In the genomic region with DNA sequence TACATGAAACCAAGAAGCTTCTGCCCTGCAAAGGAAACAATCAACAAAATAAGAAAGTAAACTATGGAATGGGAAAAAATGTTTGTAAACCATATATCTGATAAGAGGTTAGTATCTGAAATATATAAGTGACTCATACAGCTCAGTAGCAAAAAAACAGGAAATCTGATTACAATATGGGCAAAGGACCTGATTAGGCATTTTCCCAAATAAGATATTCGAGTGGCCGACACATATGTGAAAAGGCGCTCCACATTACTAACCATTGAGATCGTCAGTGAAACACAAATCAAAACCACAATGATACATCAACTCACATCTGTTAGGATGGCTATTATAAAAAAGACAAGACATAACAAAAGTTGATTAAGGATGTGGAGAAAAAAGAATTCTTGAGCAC, we compare ENCODE assay signal across 27 cellular contexts.
DNase-seq lines count a peak whose midpoint lies in the region; ATAC-seq, FAIRE-seq and TF ChIP-seq lines count a peak whose summit lies in the region.
"Had no signal": no experiment of that assay in that cellular context is flagged by ENCODE, and none has a peak within 500 bp of the region (broad histone marks: within the 10 kb centered on the region; RNA-seq: fewer than 3 reads in every experiment).

No MANE protein-coding gene starts in this region.

- no peak overlapping the region for H3K27ac Mint-ChIP-seq in astrocyte (ENCODE audit: unreplicated experiment)
- H3K27ac Mint-ChIP-seq: activated B cell treated with CpG ODN at 0.5 μM for 24 hours; activated naive CD4-positive, alpha-beta T cell treated with anti-CD3 and anti-CD28 coated beads, Interleukin-2, amount 10 ng/mL, durations not matched to agents 7 days and 5 days; naive B cell; stimulated activated naive B cell treated with anti-CD40 and anti-IgM and Interleukin-4, amounts not matched to agents 10 μg/mL and 1 μg/mL and 100 μg/mL, for 72 hours had no signal

- H3K4me2 ChIP-seq in astrocyte (ENCODE audit: low read length), result no peak overlapping the region
- H3K4me2 ChIP-seq: BLaER1, hepatocyte had no signal

- ATAC-seq in right cardiac atrium, result no peak
- ATAC-seq: stimulated activated naive B cell treated with anti-CD40 and anti-IgM and Interleukin-4, amounts not matched to agents 10 μg/mL and 1 μg/mL and 100 μg/mL, for 72 hours had no signal

- TF ChIP-seq CTCF in astrocyte (IDR thresholded peaks at IDR 0.05; ENCODE audit: insufficient read depth, low read depth, low read length), result no peak
- TF ChIP-seq CTCF in fibroblast of the aortic adventitia (IDR thresholded peaks at IDR 0.05; ENCODE audit: insufficient read depth, low read length), result no peak

- H3K4me3 Mint-ChIP-seq in astrocyte (ENCODE audit: unreplicated experiment), result no peak overlapping the region
- H3K4me3 Mint-ChIP-seq: activated B cell treated with CpG ODN at 0.5 μM for 24 hours; activated naive CD4-positive, alpha-beta T cell treated with anti-CD3 and anti-CD28 coated beads, Interleukin-2, amount 10 ng/mL, durations not matched to agents 7 days and 5 days; naive B cell; stimulated activated naive B cell treated with anti-CD40 and anti-IgM and Interleukin-4, amounts not matched to agents 10 μg/mL and 1 μg/mL and 100 μg/mL, for 72 hours had no signal

- H3K9me3 Mint-ChIP-seq in astrocyte (ENCODE audit: unreplicated experiment), result no peaks in the 10 kb centered on the region
- H3K9me3 Mint-ChIP-seq: activated naive CD4-positive, alpha-beta T cell treated with anti-CD3 and anti-CD28 coated beads, Interleukin-2, amount 10 ng/mL, durations not matched to agents 7 days and 5 days had no signal

- H3K4me1 ChIP-seq in astrocyte (ENCODE audit: insufficient read depth, low read length) (peaks cover 6% of the 10 kb centered on the region), right cardiac atrium (ENCODE audit: control insufficient read depth, insufficient read depth, low read length) (no peaks in the 10 kb centered on the region)
- H3K4me1 ChIP-seq: BLaER1, suprapubic skin had no signal

- no peaks in the 10 kb centered on the region for H3K9me3 ChIP-seq in astrocyte (ENCODE audit: insufficient read depth, low read depth, low read length)
- no peaks in the 10 kb centered on the region for H3K9me3 ChIP-seq in right cardiac atrium (ENCODE audit: control insufficient read depth, low read length)
- H3K9me3 ChIP-seq: BLaER1 had no signal

- WGBS in right cardiac atrium, result 84% methylated on average over 4 of the region's 4 CpGs

- H2AFZ ChIP-seq in astrocyte (ENCODE audit: low read depth, low read length), result no peak overlapping the region
- H2AFZ ChIP-seq: hepatocyte had no signal

- H3K27me3 ChIP-seq in astrocyte (ENCODE audit: insufficient read depth, low read length) (no peaks in the 10 kb centered on the region), right cardiac atrium (ENCODE audit: control insufficient read depth, insufficient read depth) (no peaks in the 10 kb centered on the region)
- H3K27me3 ChIP-seq: BLaER1, hepatocyte, suprapubic skin had no signal

- peak; percentile 78 for DNase-seq in A172 (ENCODE audit: low spot score)
- peak; percentile 72 for DNase-seq in HS-5 (ENCODE audit: low read depth)
- DNase-seq in astrocyte (ENCODE audit: low read depth), result peak; percentile 87
- DNase-seq in fibroblast of the aortic adventitia (ENCODE audit: low read depth), result peak; percentile 61
- DNase-seq in NCI-H2171 treated with DMSO at 0.1 percent for 48 hours (lab: John Stamatoyannopoulos, UW), result no peak
- no peak for DNase-seq in KBM-7
- DNase-seq in NCI-H526 treated with DMSO at 0.1 percent for 48 hours (lab: John Stamatoyannopoulos, UW), result no peak
- no peak for DNase-seq in right cardiac atrium
- DNase-seq: activated B cell treated with CpG ODN at 0.5 μM for 24 hours; activated naive CD4-positive, alpha-beta T cell treated with anti-CD3 and anti-CD28 coated beads, Interleukin-2, amount 10 ng/mL, durations not matched to agents 7 days and 5 days; amygdala; central memory CD4-positive, alpha-beta T cell; DND-41; foreskin melanocyte; naive B cell; NCI-H1048; NCI-H1694 treated with DMSO at 0.1 percent for 48 hours; NCI-H2171; NCI-H748 treated with DMSO at 0.1 percent for 48 hours; occipital lobe; stimulated activated CD4-positive, alpha-beta T cell treated with anti-CD3 and anti-CD28 coated beads, Interleukin-2, amount 100 ng/mL, for 48 hours; stimulated activated naive B cell treated with anti-CD40 and anti-IgM and Interleukin-4, amounts not matched to agents 10 μg/mL and 1 μg/mL and 100 μg/mL, for 72 hours had no signal

- no peaks in the 10 kb centered on the region for H3K36me3 Mint-ChIP-seq in astrocyte (ENCODE audit: low read depth, unreplicated experiment)
- H3K36me3 Mint-ChIP-seq: activated naive CD4-positive, alpha-beta T cell treated with anti-CD3 and anti-CD28 coated beads, Interleukin-2, amount 10 ng/mL, durations not matched to agents 7 days and 5 days; naive B cell; stimulated activated naive B cell treated with anti-CD40 and anti-IgM and Interleukin-4, amounts not matched to agents 10 μg/mL and 1 μg/mL and 100 μg/mL, for 72 hours had no signal

- H3K4me3 ChIP-seq in astrocyte (ENCODE audit: insufficient read depth, low read depth, low read length), result no peak overlapping the region
- H3K4me3 ChIP-seq in fibroblast of the aortic adventitia (ENCODE audit: low read depth, low read length), result no peak overlapping the region
- no peak overlapping the region for H3K4me3 ChIP-seq in right cardiac atrium (ENCODE audit: low read length)
- H3K4me3 ChIP-seq: BLaER1, hepatocyte, suprapubic skin had no signal

- H4K20me1 ChIP-seq in astrocyte (ENCODE audit: insufficient read depth, low read length), result no peaks in the 10 kb centered on the region
- H4K20me1 ChIP-seq: BLaER1 had no signal

- intact Hi-C loops in right cardiac atrium (cut with DNase I), result no loop called here

- FAIRE-seq in astrocyte (lab: Jason Lieb, UNC), result peak; percentile 37
- FAIRE-seq: A204.1, GM19239 had no signal

- no peaks in the 10 kb centered on the region for H3K27me3 Mint-ChIP-seq in astrocyte (ENCODE audit: low read depth, unreplicated experiment)
- H3K27me3 Mint-ChIP-seq: activated B cell treated with CpG ODN at 0.5 μM for 24 hours; activated naive CD4-positive, alpha-beta T cell treated with anti-CD3 and anti-CD28 coated beads, Interleukin-2, amount 10 ng/mL, durations not matched to agents 7 days and 5 days; naive B cell; stimulated activated naive B cell treated with anti-CD40 and anti-IgM and Interleukin-4, amounts not matched to agents 10 μg/mL and 1 μg/mL and 100 μg/mL, for 72 hours had no signal

- in situ Hi-C loops in KBM-7 (cut with MboI; ENCODE audit: low pct_unique_long_range_greater_than_20kb, low sequenced_read_pairs), result no loop called here

- H3K4me1 Mint-ChIP-seq in astrocyte (ENCODE audit: low read depth, unreplicated experiment), result peaks cover 4% of the 10 kb centered on the region
- H3K4me1 Mint-ChIP-seq: activated B cell treated with CpG ODN at 0.5 μM for 24 hours; activated naive CD4-positive, alpha-beta T cell treated with anti-CD3 and anti-CD28 coated beads, Interleukin-2, amount 10 ng/mL, durations not matched to agents 7 days and 5 days; naive B cell; stimulated activated naive B cell treated with anti-CD40 and anti-IgM and Interleukin-4, amounts not matched to agents 10 μg/mL and 1 μg/mL and 100 μg/mL, for 72 hours had no signal

- H3K36me3 ChIP-seq in astrocyte (ENCODE audit: insufficient read depth, low read length), result no peaks in the 10 kb centered on the region
- H3K36me3 ChIP-seq: BLaER1, suprapubic skin had no signal

- no peak overlapping the region for H3K9ac ChIP-seq in astrocyte (ENCODE audit: low read length)
- H3K9ac ChIP-seq: BLaER1 had no signal

- H3K79me2 ChIP-seq in astrocyte (ENCODE audit: insufficient read depth, low read length), result no peaks in the 10 kb centered on the region
- H3K79me2 ChIP-seq: hepatocyte had no signal

- peak overlapping the region; percentile 18 for H3K27ac ChIP-seq in astrocyte (ENCODE audit: low read depth, low read length)
- H3K27ac ChIP-seq in right cardiac atrium (ENCODE audit: low read length), result no peak overlapping the region
- H3K27ac ChIP-seq: BLaER1, hepatocyte, suprapubic skin had no signal

Comparison
In these comparisons a context has a peak if more than half of its experiments do, and no peak if none do; other contexts are left out.
1. DNase-seq: peak in A172 (single experiment), HS-5 (single experiment), astrocyte (single experiment) and fibroblast of the aortic adventitia (single experiment); none in NCI-H2171 treated with DMSO at 0.1 percent for 48 hours (single experiment), KBM-7 (single experiment), NCI-H526 treated with DMSO at 0.1 percent for 48 hours (single experiment) and right cardiac atrium (0 of 3).